In genomic region chr22:29491012-29491411, GRCh38 we compare ENCODE assay signal across 12 cellular contexts. TPM values are rescaled to one million over a fixed set of nuclear protein-coding genes. Genes with fewer than 3 reads are reported as not detected.
"Had no signal": no experiment of that assay in that cellular context is flagged by ENCODE, and none has a peak within 500 bp of the region (broad histone marks: within the 10 kb centered on the region; RNA-seq: fewer than 3 reads in every experiment).

No MANE protein-coding gene starts in this region.

- H3K4me1 Mint-ChIP-seq: GM23338, H9 had no signal

- H3K4me3 Mint-ChIP-seq: GM23338, H9, HFFc6 had no signal

- H3K4me1 ChIP-seq: HAP-1 had no signal

- H3K4me3 ChIP-seq: GM23248, GM23338, HAP-1 had no signal

- FAIRE-seq: H1, H54 had no signal

- H3K36me3 ChIP-seq: HAP-1 had no signal

- DNase-seq: GM23248, GOT3, H7, H9, HCEC 1CT, HFFc6 had no signal

- ATAC-seq: GM23338, HCT116 had no signal

- H3K27ac Mint-ChIP-seq: GM23338, H9, HFFc6 had no signal

RNA-seq across cellular contexts. Expression of gene NEFH, which starts 11.0 kb away (rescaled TPM):
- total RNA-seq: H4, HFFc6 had no signal

RNA-seq across cellular contexts. Expression of gene RFPL1, which starts 52.6 kb away (rescaled TPM):
- total RNA-seq: GM23248, GM23338, H1, H9, HFFc6 had no signal
- polyA plus RNA-seq: GM23248, GM23338, H1 had no signal
